ENCODE assay signal across 25 cellular contexts in genomic region chr18:8803063-8803795, GRCh38.
DNase-seq lines count a peak whose midpoint lies in the region; ATAC-seq, FAIRE-seq and TF ChIP-seq lines count a peak whose summit lies in the region.
"Had no signal": no experiment of that assay in that cellular context is flagged by ENCODE, and none has a peak within 500 bp of the region (broad histone marks: within the 10 kb centered on the region; RNA-seq: fewer than 3 reads in every experiment).

No MANE protein-coding gene starts in this region.

- no peaks in the 10 kb centered on the region for H3K9me3 ChIP-seq in A549
- H3K9me3 ChIP-seq in endothelial cell of umbilical vein (replicated peaks; ENCODE audit: control insufficient read depth, insufficient read depth, low read length), result no peaks in the 10 kb centered on the region
- no peaks in the 10 kb centered on the region for H3K9me3 ChIP-seq in Caco-2
- H3K9me3 ChIP-seq: HAP-1 had no signal

- H3K9ac ChIP-seq in endothelial cell of umbilical vein (replicated peaks; ENCODE audit: extremely low read depth, insufficient read depth, low read length), result no peak overlapping the region

- no peaks in the 10 kb centered on the region for H3K36me3 Mint-ChIP-seq in Caco-2 (ENCODE audit: insufficient read depth, unreplicated experiment)
- H3K36me3 Mint-ChIP-seq: CD14-positive monocyte had no signal

- CTCF ChIA-PET in A549 (lab: Yijun Ruan, JAX), result interaction anchor here (0.7 to 3.1 kb wide), 5 partner anchors 8 to 185 kb away, joined by 3 to 12 read pairs (median 3); no protein-coding TSS in a partner anchor
- CTCF ChIA-PET in endothelial cell of umbilical vein (lab: Charles Lee), result interaction anchor here (1.3 to 3.4 kb wide), 2 partner anchors 39 to 96 kb away, joined by 3 to 20 read pairs; no protein-coding TSS in a partner anchor
- CTCF ChIA-PET in Caco-2 (lab: Charles Lee), result no interaction called here

- TF ChIP-seq POLR2A in A549 (IDR thresholded peaks at IDR 0.05; ENCODE audit: low read length), result no peak
- no peak for TF ChIP-seq POLR2A in endothelial cell of umbilical vein (IDR thresholded peaks at IDR 0.05; ENCODE audit: low read depth, low read length)

- peaks cover 2% of the 10 kb centered on the region for H3K79me2 ChIP-seq in endothelial cell of umbilical vein (ENCODE audit: control insufficient read depth, insufficient read depth, low read length)

- intact Hi-C loops in endothelial cell of umbilical vein (cut with micrococcal nuclease) (no loop called here), Caco-2 (cut with micrococcal nuclease; ENCODE audit: unreplicated experiment) (loop anchor here (5.0 to 10.0 kb wide), 2 partner anchors 96 to 182 kb away; partner anchors contain the start of gene MTCL1)

- H3K36me3 ChIP-seq in endothelial cell of umbilical vein (ENCODE audit: control insufficient read depth in 2 of 2, extremely low read depth in 1 of 2, insufficient read depth in 2 of 2, low read length in 2 of 2) (peaks cover 4 to 7% of the 10 kb centered on the region in 2 experiments), Caco-2 (ENCODE audit: control insufficient read depth, insufficient read depth, low read length) (no peaks in the 10 kb centered on the region; the same call in 1 of the 2 replicates)

- BruUV-seq in endothelial cell of umbilical vein (replicated peaks; lab: Mats Ljungman, UMichigan), result no TSS peak
- BruUV-seq in Caco-2 (replicated peaks; lab: Mats Ljungman, UMichigan), result no TSS peak

- no peak overlapping the region for H3K4me3 ChIP-seq in A549
- H3K4me3 ChIP-seq in endothelial cell of umbilical vein (replicated peaks in 1 of 3; ENCODE audit: insufficient read depth in 1 of 3, low read depth in 1 of 3, low read length in 3 of 3), result no peak overlapping the region
- no peak overlapping the region for H3K4me3 ChIP-seq in Caco-2 (ENCODE audit: low read depth, low read length)
- H3K4me3 ChIP-seq: HAP-1, MG63 had no signal

- no peak for ATAC-seq in A549
- ATAC-seq in GM21825 (IDR thresholded peaks at IDR 0.05; ENCODE audit: unreplicated experiment), result no peak
- ATAC-seq: Panc1 had no signal

- POLR2A ChIA-PET in A549 (lab: Yijun Ruan, JAX) (no interaction called here), endothelial cell of umbilical vein (lab: Charles Lee) (no interaction called here), Caco-2 (lab: Charles Lee) (no interaction called here)

- TF ChIP-seq CTCF in A549 (IDR thresholded peaks at IDR 0.05) (no peak), C4-2B (conservative IDR thresholded peaks at IDR 0.05) (no peak), endothelial cell of umbilical vein (IDR thresholded peaks at IDR 0.05; ENCODE audit: extremely low read depth in 1 of 2, insufficient read depth in 1 of 2, low read depth in 1 of 2, low read length in 2 of 2) (no peak), Caco-2 (IDR thresholded peaks at IDR 0.05; ENCODE audit: insufficient read depth in 1 of 2, low read depth in 1 of 2, low read length in 1 of 2, severe bottlenecking in 1 of 2, unreplicated experiment in 1 of 2) (no peak)

- 85% methylated on average over 8 of the region's 8 CpGs for WGBS in A549 (ENCODE audit: missing lambda C conversion rate)

- H2AFZ ChIP-seq in endothelial cell of umbilical vein (ENCODE audit: low read depth, low read length), result no peak overlapping the region

- H4K20me1 ChIP-seq in endothelial cell of umbilical vein (replicated peaks; ENCODE audit: control insufficient read depth, extremely low read depth, insufficient read depth, low read length), result no peaks in the 10 kb centered on the region

- H3K27ac ChIP-seq in A549 (peak overlapping the region; percentile 96 to 99), C4-2B (peak overlapping the region; percentile 25; the same call in 1 of the 2 replicates), endothelial cell of umbilical vein (ENCODE audit: insufficient read depth, low read depth, low read length) (no peak overlapping the region)
- H3K27ac ChIP-seq: RWPE1 had no signal

- H3K9me1 ChIP-seq in endothelial cell of umbilical vein (replicated peaks; ENCODE audit: control insufficient read depth, extremely low read depth, insufficient read depth, low read length), result no peaks in the 10 kb centered on the region

- no peak for TF ChIP-seq RAD21 in A549 (conservative IDR thresholded peaks at IDR 0.05 in 1 of 2, IDR thresholded peaks at IDR 0.05 in 1 of 2)

- H3K4me3 Mint-ChIP-seq in Caco-2 (ENCODE audit: unreplicated experiment), result no peak overlapping the region
- H3K4me3 Mint-ChIP-seq: CD14-positive monocyte; CD8-positive, alpha-beta memory T cell; HFFc6; T-helper 1 cell treated with Interleukin-12 subunit alpha and Interleukin-12 subunit beta and Interleukin-4 antibody, amounts not matched to agents 30 μg/mL and 1 μg/mL, for 36 hours had no signal

- DNase-seq in A549 (ENCODE audit: low read depth in 1 of 2, low spot score in 1 of 2) (no peak), NCI-H446 treated with DMSO at 0.1 percent for 48 hours (lab: John Stamatoyannopoulos, UW) (peak; percentile 32), endothelial cell of umbilical vein (ENCODE audit: low read depth, low spot score) (no peak), NCI-H774 (lab: John Stamatoyannopoulos, UW) (no peak), Caco-2 (no peak)
- DNase-seq: CD8-positive, alpha-beta memory T cell; GOT3; HFFc6; KG1; MG63; NCI-H1105 treated with DMSO at 0.1 percent for 48 hours; NCI-H187; NCI-H2081 treated with DMSO at 0.1 percent for 48 hours; NCI-H2171; NCI-H524 treated with DMSO at 0.1 percent for 48 hours; SHP77; SW 1271 had no signal

- no peaks in the 10 kb centered on the region for H3K9me3 Mint-ChIP-seq in Caco-2 (ENCODE audit: unreplicated experiment)
- H3K9me3 Mint-ChIP-seq: CD14-positive monocyte; CD8-positive, alpha-beta memory T cell; HFFc6; T-helper 1 cell treated with Interleukin-12 subunit alpha and Interleukin-12 subunit beta and Interleukin-4 antibody, amounts not matched to agents 30 μg/mL and 1 μg/mL, for 36 hours had no signal

- dilution Hi-C loops in endothelial cell of umbilical vein (cut with MboI; ENCODE audit: extremely low pct_ligation_motif_present, low sequenced_read_pairs), result no loop called here

- H3K4me1 Mint-ChIP-seq in Caco-2 (ENCODE audit: low read depth, unreplicated experiment), result peaks cover 5% of the 10 kb centered on the region
- H3K4me1 Mint-ChIP-seq: CD14-positive monocyte had no signal

- no peak for TF ChIP-seq EP300 in A549 (IDR thresholded peaks at IDR 0.05)

- H3K4me1 ChIP-seq in A549 (peaks cover 90% of the 10 kb centered on the region), endothelial cell of umbilical vein (ENCODE audit: control insufficient read depth, extremely low read depth, insufficient read depth, low read length) (peaks cover 18% of the 10 kb centered on the region), Caco-2 (peaks cover 27% of the 10 kb centered on the region)
- H3K4me1 ChIP-seq: HAP-1 had no signal

- H3K27me3 ChIP-seq in endothelial cell of umbilical vein (ENCODE audit: control insufficient read depth in 2 of 2, insufficient read depth in 2 of 2, low read length in 2 of 2) (no peaks in the 10 kb centered on the region), Caco-2 (replicated peaks; ENCODE audit: control insufficient read depth, insufficient read depth, low read length) (no peaks in the 10 kb centered on the region)
- H3K27me3 ChIP-seq: MG63 had no signal

- no peak overlapping the region for H3K27ac Mint-ChIP-seq in Caco-2 (ENCODE audit: unreplicated experiment)
- H3K27ac Mint-ChIP-seq: CD14-positive monocyte; CD8-positive, alpha-beta memory T cell; T-helper 1 cell treated with Interleukin-12 subunit alpha and Interleukin-12 subunit beta and Interleukin-4 antibody, amounts not matched to agents 30 μg/mL and 1 μg/mL, for 36 hours had no signal

- no peaks in the 10 kb centered on the region for H3K27me3 Mint-ChIP-seq in Caco-2 (ENCODE audit: insufficient read depth, unreplicated experiment)
- H3K27me3 Mint-ChIP-seq: CD8-positive, alpha-beta memory T cell had no signal

- no peak overlapping the region for H3K4me2 ChIP-seq in A549
- no peak overlapping the region for H3K4me2 ChIP-seq in endothelial cell of umbilical vein (ENCODE audit: insufficient read depth, low read length)

- FAIRE-seq in A549 (lab: Jason Lieb, UNC) (no peak), endothelial cell of umbilical vein (lab: Jason Lieb, UNC) (peak; percentile 15)
- FAIRE-seq: D721Med had no signal

TF ChIP-seq in A549, 52 proteins besides CTCF, POLR2A, EP300 and RAD21:
- TF ChIP-seq FOSB (CRISPR knock-in tag; IDR thresholded peaks at IDR 0.05), result no peak
- TF ChIP-seq ZSCAN20 (CRISPR knock-in tag; IDR thresholded peaks at IDR 0.05), result no peak
- TF ChIP-seq MAX (IDR thresholded peaks at IDR 0.05), result no peak
- TF ChIP-seq GATA3 (IDR thresholded peaks at IDR 0.05; ENCODE audit: borderline replicate concordance), result no peak
- TF ChIP-seq HEYL (CRISPR knock-in tag; IDR thresholded peaks at IDR 0.05), result no peak
- no peak for TF ChIP-seq HDAC2 (IDR thresholded peaks at IDR 0.05)
- TF ChIP-seq HOXB5 (CRISPR knock-in tag; IDR thresholded peaks at IDR 0.05), result no peak

TF ChIP-seq in endothelial cell of umbilical vein, 7 proteins besides CTCF, POLR2A, EP300 and RAD21:
- no peak for TF ChIP-seq POLR2AphosphoS5 (IDR thresholded peaks at IDR 0.05; ENCODE audit: insufficient read depth, low read depth, low read length)
- no peak for TF ChIP-seq GATA2 (IDR thresholded peaks at IDR 0.05; ENCODE audit: insufficient read depth, insufficient read length, low read depth, low read length)
- no peak for TF ChIP-seq MYC (IDR thresholded peaks at IDR 0.05; ENCODE audit: low read depth, low read length)
- no peak for TF ChIP-seq JUN (IDR thresholded peaks at IDR 0.05; ENCODE audit: borderline replicate concordance, insufficient read depth, insufficient read length, low read depth)
- TF ChIP-seq FOS (IDR thresholded peaks at IDR 0.05; ENCODE audit: borderline replicate concordance, insufficient read depth, low read length), result no peak
- no peak for TF ChIP-seq EZH2 (IDR thresholded peaks at IDR 0.05; ENCODE audit: borderline replicate concordance, low read depth, low read length, severe bottlenecking)
- TF ChIP-seq MAX (IDR thresholded peaks at IDR 0.05; ENCODE audit: insufficient read depth, insufficient read length), result no peak
TF ChIP-seq in endothelial cell of umbilical vein: peak in this region for 0.
